Comparison of ENCODE assay signal across 5 cellular contexts in the genomic region with DNA sequence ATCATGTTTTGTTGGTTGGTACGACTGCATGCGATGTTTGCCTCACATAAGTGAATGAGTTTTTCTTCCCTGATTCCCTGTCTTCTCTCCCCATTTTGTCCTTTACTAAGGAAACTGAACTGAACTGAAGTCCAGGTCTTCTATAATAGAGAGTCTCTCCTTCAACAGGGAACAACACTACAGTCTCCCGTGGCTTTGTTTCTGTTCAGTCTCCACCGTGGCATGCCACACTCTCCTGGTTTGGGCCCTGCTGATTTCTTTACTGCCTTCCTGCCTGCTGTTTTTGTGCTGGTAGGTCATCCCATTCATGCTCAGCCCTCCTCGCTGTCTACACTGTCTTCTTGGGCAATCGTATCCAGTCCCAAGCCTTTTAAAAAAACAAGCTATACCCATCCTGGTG.
DNase-seq lines count a peak whose midpoint lies in the region; ATAC-seq and TF ChIP-seq lines count a peak whose summit lies in the region.
"Not testable (repeated sequence)": the region's sequence is repeated elsewhere in the genome, so short reads cannot be mapped to it uniquely, and the experiment has no call there.

No MANE protein-coding gene starts in this region.

- H3K27me3 ChIP-seq in lower lobe of right lung (ENCODE audit: low read depth); spleen (replicated peaks in 1 of 7); upper lobe of left lung; aorta (ENCODE audit: control insufficient read depth in 1 of 2, insufficient read depth in 2 of 2, low read length in 1 of 2): not testable (repeated sequence)

- DNase-seq in chondrocyte (ENCODE audit: low spot score) = peak; percentile 76
- not testable (repeated sequence) for DNase-seq in lower lobe of right lung, upper lobe of left lung, aorta
- DNase-seq in spleen = peak; percentile 47

- peaks cover 19% of the 10 kb centered on the region for H3K9me3 ChIP-seq in lower lobe of right lung
- H3K9me3 ChIP-seq in spleen = peaks cover 3 to 78% (median 49%) of the 10 kb centered on the region in 8 donors
- H3K9me3 ChIP-seq in upper lobe of left lung = peaks cover 0 to 18% (median 5%) of the 10 kb centered on the region in 4 donors
- not testable (repeated sequence) for H3K9me3 ChIP-seq in aorta (ENCODE audit: control insufficient read depth, low read length)

- H3K36me3 Mint-ChIP-seq in chondrocyte (ENCODE audit: low read depth) = not testable (repeated sequence)

- H3K27me3 Mint-ChIP-seq in chondrocyte (ENCODE audit: low read depth) = not testable (repeated sequence)

- H3K9me3 Mint-ChIP-seq in chondrocyte (ENCODE audit: low read depth) = not testable (repeated sequence)

- not testable (repeated sequence) for H3K36me3 ChIP-seq in lower lobe of right lung; spleen; upper lobe of left lung; aorta (ENCODE audit: control insufficient read depth in 1 of 2, insufficient read depth in 2 of 2, low read length in 1 of 2)

- TF ChIP-seq CTCF in chondrocyte (IDR thresholded peaks at IDR 0.05); lower lobe of right lung (IDR thresholded peaks at IDR 0.05); spleen (IDR thresholded peaks at IDR 0.05 in 8 of 11, conservative IDR thresholded peaks at IDR 0.05 in 3 of 11); upper lobe of left lung (IDR thresholded peaks at IDR 0.05): not testable (repeated sequence)

- 71 to 78% (median 73%) methylated on average over 6 of the region's 6 CpGs for WGBS in spleen, 5 donors
- 76% methylated on average over 6 of the region's 6 CpGs for whole genome bisulfite sequencing in upper lobe of left lung, 2 donors
- WGBS in aorta, 2 donors = 74 to 77% methylated on average over 6 of the region's 6 CpGs

- H3K27ac ChIP-seq in lower lobe of right lung; spleen; upper lobe of left lung; aorta (ENCODE audit: low read depth in 1 of 2, low read length in 2 of 2): not testable (repeated sequence)

- H3K4me3 Mint-ChIP-seq in chondrocyte (ENCODE audit: unreplicated experiment) = not testable (repeated sequence)

- intact Hi-C loops in lower lobe of right lung (cut with DNase I); spleen (cut with DNase I; ENCODE audit: low total_unique reads); aorta (cut with DNase I): not testable (repeated sequence)

- ATAC-seq in lower lobe of right lung (peak; percentile 26 to 41), upper lobe of left lung (ENCODE audit: low FRiP score in 2 of 2) (peak; percentile 48 to 67), aorta (ENCODE audit: low FRiP score) (peak; percentile 68)

- TF ChIP-seq POLR2A in spleen (IDR thresholded peaks at IDR 0.05); upper lobe of left lung (IDR thresholded peaks at IDR 0.05): not testable (repeated sequence)

- not testable (repeated sequence) for TF ChIP-seq EP300 in upper lobe of left lung (IDR thresholded peaks at IDR 0.05)

- not testable (repeated sequence) for H3K4me3 ChIP-seq in lower lobe of right lung; spleen; upper lobe of left lung; aorta (ENCODE audit: low read length in 2 of 2)

- not testable (repeated sequence) for H3K4me1 ChIP-seq in lower lobe of right lung; spleen; upper lobe of left lung; aorta (ENCODE audit: control insufficient read depth in 1 of 2, insufficient read depth in 2 of 2, low read length in 2 of 2)

- not testable (repeated sequence) for H3K27ac Mint-ChIP-seq in chondrocyte (ENCODE audit: unreplicated experiment)

- not testable (repeated sequence) for H3K4me1 Mint-ChIP-seq in chondrocyte (ENCODE audit: low read depth)
